ENCODE assay signal across 2 cellular contexts in the genomic region with DNA sequence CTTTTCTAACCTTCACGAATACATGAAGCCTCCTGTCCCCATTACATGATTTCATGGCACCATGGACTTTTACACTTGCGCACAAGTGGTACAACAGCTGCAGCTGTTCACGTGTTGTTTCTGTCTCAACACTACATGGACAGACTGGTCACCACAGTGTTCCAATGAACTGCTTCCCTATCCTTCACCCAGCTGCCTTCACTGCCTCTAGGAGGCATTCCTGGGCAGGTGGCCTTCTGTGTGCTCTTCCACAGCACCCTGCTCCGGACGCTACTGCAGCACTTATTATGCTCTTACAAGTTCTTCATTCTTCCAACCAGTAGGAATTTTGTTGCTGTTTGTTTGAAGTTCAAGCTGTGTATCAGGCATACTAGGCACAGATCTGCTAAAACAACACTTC.
TF ChIP-seq lines count a peak whose summit lies in the region.

No MANE protein-coding gene starts in this region.

TF ChIP-seq in A549, 52 proteins besides CTCF, POLR2A, EP300 and RAD21:
- TF ChIP-seq HDAC2 (IDR thresholded peaks at IDR 0.05) (no peak), NR3C1 (IDR thresholded peaks at IDR 0.05) (no peak), GATA3 (IDR thresholded peaks at IDR 0.05; ENCODE audit: borderline replicate concordance) (no peak), HEYL (CRISPR knock-in tag; IDR thresholded peaks at IDR 0.05) (no peak)
- TF ChIP-seq, protein P1, sequence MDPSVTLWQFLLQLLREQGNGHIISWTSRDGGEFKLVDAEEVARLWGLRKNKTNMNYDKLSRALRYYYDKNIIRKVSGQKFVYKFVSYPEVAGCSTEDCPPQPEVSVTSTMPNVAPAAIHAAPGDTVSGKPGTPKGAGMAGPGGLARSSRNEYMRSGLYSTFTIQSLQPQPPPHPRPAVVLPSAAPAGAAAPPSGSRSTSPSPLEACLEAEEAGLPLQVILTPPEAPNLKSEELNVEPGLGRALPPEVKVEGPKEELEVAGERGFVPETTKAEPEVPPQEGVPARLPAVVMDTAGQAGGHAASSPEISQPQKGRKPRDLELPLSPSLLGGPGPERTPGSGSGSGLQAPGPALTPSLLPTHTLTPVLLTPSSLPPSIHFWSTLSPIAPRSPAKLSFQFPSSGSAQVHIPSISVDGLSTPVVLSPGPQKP (IDR thresholded peaks at IDR 0.05; ENCODE audit: low read depth, low read length): no peak
- TF ChIP-seq, protein P2, sequence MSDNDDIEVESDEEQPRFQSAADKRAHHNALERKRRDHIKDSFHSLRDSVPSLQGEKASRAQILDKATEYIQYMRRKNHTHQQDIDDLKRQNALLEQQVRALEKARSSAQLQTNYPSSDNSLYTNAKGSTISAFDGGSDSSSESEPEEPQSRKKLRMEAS (IDR thresholded peaks at IDR 0.05): no peak
TF ChIP-seq in A549: peak in this region for 0.

TF ChIP-seq in GM12878, 131 proteins besides CTCF, POLR2A, EP300 and RAD21:
- TF ChIP-seq SP1 (IDR thresholded peaks at IDR 0.05; ENCODE audit: low read depth, low read length) (no peak), TBL1XR1 (IDR thresholded peaks at IDR 0.05; ENCODE audit: low read depth, low read length) (no peak), KAT2A (conservative IDR thresholded peaks at IDR 0.05; ENCODE audit: control insufficient read depth, low read depth, low read length) (no peak), ZNF274 (IDR thresholded peaks at IDR 0.05; ENCODE audit: insufficient read depth, insufficient read length) (no peak), ETV6 (conservative IDR thresholded peaks at IDR 0.05 in 1 of 2, IDR thresholded peaks at IDR 0.05 in 1 of 2; ENCODE audit: borderline replicate concordance in 1 of 2, low read depth in 1 of 2) (no peak), CREB1 (IDR thresholded peaks at IDR 0.05; ENCODE audit: low read depth) (no peak), PBX3 (IDR thresholded peaks at IDR 0.05; ENCODE audit: insufficient replicate concordance, low read depth, low read length) (no peak), SIN3A (IDR thresholded peaks at IDR 0.05; ENCODE audit: low read depth, low read length) (no peak), BCL3 (IDR thresholded peaks at IDR 0.05; ENCODE audit: borderline replicate concordance, insufficient read depth, low read depth, low read length, poor library complexity, severe bottlenecking) (no peak), HDAC2 (IDR thresholded peaks at IDR 0.05) (no peak), ESRRA (IDR thresholded peaks at IDR 0.05; ENCODE audit: low read length) (no peak), SUZ12 (IDR thresholded peaks at IDR 0.05; ENCODE audit: unreplicated experiment) (no peak), MTA3 (IDR thresholded peaks at IDR 0.05; ENCODE audit: borderline replicate concordance, low read length) (no peak), SMARCA5 (IDR thresholded peaks at IDR 0.05) (no peak), ZNF622 (IDR thresholded peaks at IDR 0.05) (no peak)
- TF ChIP-seq, protein P3, sequence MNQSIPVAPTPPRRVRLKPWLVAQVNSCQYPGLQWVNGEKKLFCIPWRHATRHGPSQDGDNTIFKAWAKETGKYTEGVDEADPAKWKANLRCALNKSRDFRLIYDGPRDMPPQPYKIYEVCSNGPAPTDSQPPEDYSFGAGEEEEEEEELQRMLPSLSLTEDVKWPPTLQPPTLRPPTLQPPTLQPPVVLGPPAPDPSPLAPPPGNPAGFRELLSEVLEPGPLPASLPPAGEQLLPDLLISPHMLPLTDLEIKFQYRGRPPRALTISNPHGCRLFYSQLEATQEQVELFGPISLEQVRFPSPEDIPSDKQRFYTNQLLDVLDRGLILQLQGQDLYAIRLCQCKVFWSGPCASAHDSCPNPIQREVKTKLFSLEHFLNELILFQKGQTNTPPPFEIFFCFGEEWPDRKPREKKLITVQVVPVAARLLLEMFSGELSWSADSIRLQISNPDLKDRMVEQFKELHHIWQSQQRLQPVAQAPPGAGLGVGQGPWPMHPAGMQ (IDR thresholded peaks at IDR 0.05; ENCODE audit: borderline replicate concordance): no peak
- TF ChIP-seq, protein P4, sequence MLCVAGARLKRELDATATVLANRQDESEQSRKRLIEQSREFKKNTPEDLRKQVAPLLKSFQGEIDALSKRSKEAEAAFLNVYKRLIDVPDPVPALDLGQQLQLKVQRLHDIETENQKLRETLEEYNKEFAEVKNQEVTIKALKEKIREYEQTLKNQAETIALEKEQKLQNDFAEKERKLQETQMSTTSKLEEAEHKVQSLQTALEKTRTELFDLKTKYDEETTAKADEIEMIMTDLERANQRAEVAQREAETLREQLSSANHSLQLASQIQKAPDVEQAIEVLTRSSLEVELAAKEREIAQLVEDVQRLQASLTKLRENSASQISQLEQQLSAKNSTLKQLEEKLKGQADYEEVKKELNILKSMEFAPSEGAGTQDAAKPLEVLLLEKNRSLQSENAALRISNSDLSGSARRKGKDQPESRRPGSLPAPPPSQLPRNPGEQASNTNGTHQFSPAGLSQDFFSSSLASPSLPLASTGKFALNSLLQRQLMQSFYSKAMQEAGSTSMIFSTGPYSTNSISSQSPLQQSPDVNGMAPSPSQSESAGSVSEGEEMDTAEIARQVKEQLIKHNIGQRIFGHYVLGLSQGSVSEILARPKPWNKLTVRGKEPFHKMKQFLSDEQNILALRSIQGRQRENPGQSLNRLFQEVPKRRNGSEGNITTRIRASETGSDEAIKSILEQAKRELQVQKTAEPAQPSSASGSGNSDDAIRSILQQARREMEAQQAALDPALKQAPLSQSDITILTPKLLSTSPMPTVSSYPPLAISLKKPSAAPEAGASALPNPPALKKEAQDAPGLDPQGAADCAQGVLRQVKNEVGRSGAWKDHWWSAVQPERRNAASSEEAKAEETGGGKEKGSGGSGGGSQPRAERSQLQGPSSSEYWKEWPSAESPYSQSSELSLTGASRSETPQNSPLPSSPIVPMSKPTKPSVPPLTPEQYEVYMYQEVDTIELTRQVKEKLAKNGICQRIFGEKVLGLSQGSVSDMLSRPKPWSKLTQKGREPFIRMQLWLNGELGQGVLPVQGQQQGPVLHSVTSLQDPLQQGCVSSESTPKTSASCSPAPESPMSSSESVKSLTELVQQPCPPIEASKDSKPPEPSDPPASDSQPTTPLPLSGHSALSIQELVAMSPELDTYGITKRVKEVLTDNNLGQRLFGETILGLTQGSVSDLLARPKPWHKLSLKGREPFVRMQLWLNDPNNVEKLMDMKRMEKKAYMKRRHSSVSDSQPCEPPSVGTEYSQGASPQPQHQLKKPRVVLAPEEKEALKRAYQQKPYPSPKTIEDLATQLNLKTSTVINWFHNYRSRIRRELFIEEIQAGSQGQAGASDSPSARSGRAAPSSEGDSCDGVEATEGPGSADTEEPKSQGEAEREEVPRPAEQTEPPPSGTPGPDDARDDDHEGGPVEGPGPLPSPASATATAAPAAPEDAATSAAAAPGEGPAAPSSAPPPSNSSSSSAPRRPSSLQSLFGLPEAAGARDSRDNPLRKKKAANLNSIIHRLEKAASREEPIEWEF (IDR thresholded peaks at IDR 0.05; ENCODE audit: insufficient replicate concordance, low read depth, low read length): no peak
- TF ChIP-seq, protein P5, sequence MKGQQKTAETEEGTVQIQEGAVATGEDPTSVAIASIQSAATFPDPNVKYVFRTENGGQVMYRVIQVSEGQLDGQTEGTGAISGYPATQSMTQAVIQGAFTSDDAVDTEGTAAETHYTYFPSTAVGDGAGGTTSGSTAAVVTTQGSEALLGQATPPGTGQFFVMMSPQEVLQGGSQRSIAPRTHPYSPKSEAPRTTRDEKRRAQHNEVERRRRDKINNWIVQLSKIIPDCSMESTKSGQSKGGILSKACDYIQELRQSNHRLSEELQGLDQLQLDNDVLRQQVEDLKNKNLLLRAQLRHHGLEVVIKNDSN (IDR thresholded peaks at IDR 0.05; ENCODE audit: borderline replicate concordance, extremely low read length, insufficient read depth, low read depth, low read length): no peak
TF ChIP-seq in GM12878: peak in this region for 0.
